In the genomic region with DNA sequence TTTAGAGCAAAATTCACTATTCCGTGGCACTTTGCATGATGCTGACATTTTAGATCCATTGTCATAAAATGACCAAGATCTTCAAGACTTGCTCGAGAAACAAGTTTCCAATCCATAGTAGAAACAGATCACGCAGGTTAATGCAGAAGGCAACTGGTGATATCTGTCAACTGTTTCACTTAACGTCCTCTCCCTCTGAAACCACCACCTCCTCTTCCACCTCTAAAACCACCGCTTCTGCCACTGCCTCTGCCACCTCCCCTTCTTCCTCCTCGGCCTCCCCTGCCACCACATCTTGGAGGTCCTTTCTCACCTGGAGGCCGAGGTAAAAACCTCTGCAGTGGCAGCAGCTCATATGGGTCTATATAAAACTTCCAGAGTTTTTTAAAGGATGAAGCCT, we compare ENCODE assay signal across 22 cellular contexts.
"Had no signal": no experiment of that assay in that cellular context is flagged by ENCODE, and none has a peak within 500 bp of the region (broad histone marks: within the 10 kb centered on the region; RNA-seq: fewer than 3 reads in every experiment).

No MANE protein-coding gene starts in this region.

- H3K9me3 Mint-ChIP-seq: natural killer cell treated with Interleukin-12 subunit alpha and Interleukin-12 subunit beta and Interleukin-15 and Interleukin-18, amount 100 ng/mL, for 72 hours; neural progenitor cell; stimulated activated naive B cell treated with anti-CD40 and anti-IgM and Interleukin-4, amounts not matched to agents 10 μg/mL and 1 μg/mL and 100 μg/mL, for 72 hours; stimulated activated naive CD8-positive, alpha-beta T cell treated with anti-CD3 and anti-CD28 coated beads, Interleukin-15, Interleukin-2, amounts not matched to agents 100 ng/mL and 50 ng/mL, for 24 hours had no signal

- DNase-seq: occipital lobe; ovary; psoas muscle; right cardiac atrium; right lobe of liver; sigmoid colon; small intestine; stimulated activated CD4-positive, alpha-beta T cell treated with anti-CD3 and anti-CD28 coated beads, Interleukin-15, amount 100 ng/mL, for 24 hours; stimulated activated CD4-positive, alpha-beta T cell treated with anti-CD3 and anti-CD28 coated beads, Interleukin-2, amount 100 ng/mL, for 24 hours; stimulated activated CD4-positive, alpha-beta T cell treated with anti-CD3 and anti-CD28 coated beads, Interleukin-2, amount 100 ng/mL, for 48 hours; stimulated activated CD4-positive, alpha-beta T cell treated with anti-CD3 and anti-CD28 coated beads, Interleukin-4, amount 100 ng/mL, for 24 hours; stimulated activated naive B cell treated with anti-CD40 and anti-IgM and Interleukin-4, amounts not matched to agents 10 μg/mL and 1 μg/mL and 100 μg/mL, for 72 hours; stimulated activated naive CD4-positive, alpha-beta T cell treated with Interleukin-2 at 50 U/mL for 16 hours; stomach; thyroid gland; trophoblast cell; upper lobe of left lung had no signal

- H3K27me3 Mint-ChIP-seq: natural killer cell treated with Interleukin-12 subunit alpha and Interleukin-12 subunit beta and Interleukin-15 and Interleukin-18, amount 100 ng/mL, for 72 hours; stimulated activated naive B cell treated with anti-CD40 and anti-IgM and Interleukin-4, amounts not matched to agents 10 μg/mL and 1 μg/mL and 100 μg/mL, for 72 hours; stimulated activated naive CD8-positive, alpha-beta T cell treated with anti-CD3 and anti-CD28 coated beads, Interleukin-15, Interleukin-2, amounts not matched to agents 100 ng/mL and 50 ng/mL, for 24 hours had no signal

- H3K36me3 Mint-ChIP-seq: natural killer cell treated with Interleukin-12 subunit alpha and Interleukin-12 subunit beta and Interleukin-15 and Interleukin-18, amount 100 ng/mL, for 72 hours; neural progenitor cell; stimulated activated effector memory CD8-positive, alpha-beta T cell treated with anti-CD3 and anti-CD28 coated beads, Interleukin-12 subunit alpha, Interleukin-12 subunit beta, amount 100 ng/mL, for 72 hours; stimulated activated naive B cell treated with anti-CD40 and anti-IgM and Interleukin-4, amounts not matched to agents 10 μg/mL and 1 μg/mL and 100 μg/mL, for 72 hours had no signal

- H3K4me3 Mint-ChIP-seq: natural killer cell treated with Interleukin-12 subunit alpha and Interleukin-12 subunit beta and Interleukin-15 and Interleukin-18, amount 100 ng/mL, for 72 hours; neural progenitor cell; stimulated activated effector memory CD8-positive, alpha-beta T cell treated with anti-CD3 and anti-CD28 coated beads, Interleukin-12 subunit alpha, Interleukin-12 subunit beta, amount 100 ng/mL, for 72 hours; stimulated activated naive B cell treated with anti-CD40 and anti-IgM and Interleukin-4, amounts not matched to agents 10 μg/mL and 1 μg/mL and 100 μg/mL, for 72 hours; stimulated activated naive CD8-positive, alpha-beta T cell treated with anti-CD3 and anti-CD28 coated beads, Interleukin-15, Interleukin-2, amounts not matched to agents 100 ng/mL and 50 ng/mL, for 24 hours had no signal

- H3K27ac Mint-ChIP-seq: neural progenitor cell; progenitor cell of endocrine pancreas; stimulated activated effector memory CD8-positive, alpha-beta T cell treated with anti-CD3 and anti-CD28 coated beads, Interleukin-12 subunit alpha, Interleukin-12 subunit beta, amount 100 ng/mL, for 72 hours; stimulated activated naive CD8-positive, alpha-beta T cell treated with anti-CD3 and anti-CD28 coated beads, Interleukin-15, Interleukin-2, amounts not matched to agents 100 ng/mL and 50 ng/mL, for 24 hours had no signal

- H3K4me1 Mint-ChIP-seq: neural progenitor cell; stimulated activated naive B cell treated with anti-CD40 and anti-IgM and Interleukin-4, amounts not matched to agents 10 μg/mL and 1 μg/mL and 100 μg/mL, for 72 hours had no signal

- ATAC-seq: natural killer cell treated with Interleukin-12 subunit alpha and Interleukin-12 subunit beta and Interleukin-15 and Interleukin-18, amount 100 ng/mL, for 72 hours; psoas muscle; right cardiac atrium; right lobe of liver; stimulated activated effector memory CD8-positive, alpha-beta T cell treated with anti-CD3 and anti-CD28 coated beads, Interleukin-12 subunit alpha, Interleukin-12 subunit beta, amount 100 ng/mL, for 72 hours; stimulated activated naive B cell treated with anti-CD40 and anti-IgM and Interleukin-4, amounts not matched to agents 10 μg/mL and 1 μg/mL and 100 μg/mL, for 72 hours had no signal
